16 cellular contexts compared by ENCODE assay signal in genomic region chr15:68623301-68623892, GRCh38. TPM values are rescaled to one million over a fixed set of nuclear protein-coding genes. Genes with fewer than 3 reads are reported as not detected.
DNase-seq lines count a peak whose midpoint lies in the region; ATAC-seq, FAIRE-seq and TF ChIP-seq lines count a peak whose summit lies in the region.
"Had no signal": no experiment of that assay in that cellular context is flagged by ENCODE, and none has a peak within 500 bp of the region (broad histone marks: within the 10 kb centered on the region; RNA-seq: fewer than 3 reads in every experiment).

No MANE protein-coding gene starts in this region.

- FAIRE-seq in frontal cortex (lab: Jason Lieb, UNC), result no peak
- FAIRE-seq: keratinocyte had no signal

- no peak for ATAC-seq in HG03280 (IDR thresholded peaks at IDR 0.05; ENCODE audit: unreplicated experiment)
- no peak for ATAC-seq in GM21526 (IDR thresholded peaks at IDR 0.05; ENCODE audit: low FRiP score, unreplicated experiment)
- ATAC-seq: body of pancreas, foreskin keratinocyte had no signal

- H3K27ac ChIP-seq in temporal lobe (ENCODE audit: low read depth, low read length), result peak overlapping the region; percentile 78
- H3K27ac ChIP-seq: body of pancreas, foreskin keratinocyte, prostate gland had no signal

- TF ChIP-seq CTCF in choroid plexus epithelial cell (conservative IDR thresholded peaks at IDR 0.05; ENCODE audit: low read depth, low read length), result no peak

- no peak overlapping the region for H3K4me3 ChIP-seq in choroid plexus epithelial cell (ENCODE audit: low read depth, low read length)
- H3K4me3 ChIP-seq: body of pancreas, prostate gland had no signal

- peak; percentile 98 for DNase-seq in NCI-H82 (lab: John Stamatoyannopoulos, UW)
- peak; percentile 64 for DNase-seq in choroid plexus epithelial cell (ENCODE audit: low read depth)
- peak; percentile 46 to 69 for DNase-seq in hippocampal formation (lab: John Stamatoyannopoulos, UW)
- no peak for DNase-seq in NCI-H2081 treated with DMSO at 0.1 percent for 48 hours (lab: John Stamatoyannopoulos, UW)
- DNase-seq in frontal cortex (ENCODE audit: low spot score in 2 of 2), result no peak
- DNase-seq: body of pancreas; effector CD8-positive, alpha-beta T cell; foreskin keratinocyte; NCI-H1930; SK-N-SH; stimulated activated CD4-positive, alpha-beta T cell treated with anti-CD3 and anti-CD28 coated beads, Interleukin-1b, Interleukin-23, amount 100 ng/mL, for 48 hours had no signal

RNA-seq across cellular contexts. Expression of gene CORO2B, which starts 44.6 kb away (rescaled TPM):
- total RNA-seq in temporal lobe (28.0 TPM), frontal cortex (19.2 TPM)

Comparison
In these comparisons a context has a peak if more than half of its experiments do, and no peak if none do; other contexts are left out.
1. DNase-seq: peak in NCI-H82 (single experiment), choroid plexus epithelial cell (single experiment) and hippocampal formation (2 of 2); none in NCI-H2081 treated with DMSO at 0.1 percent for 48 hours (single experiment) and frontal cortex (0 of 2).